In genomic region chr2:65292095-65292378, GRCh38 we compare ENCODE assay signal across 17 cellular contexts.
DNase-seq lines count a peak whose midpoint lies in the region; ATAC-seq, FAIRE-seq and TF ChIP-seq lines count a peak whose summit lies in the region.
"Had no signal": no experiment of that assay in that cellular context is flagged by ENCODE, and none has a peak within 500 bp of the region (broad histone marks: within the 10 kb centered on the region; RNA-seq: fewer than 3 reads in every experiment).

No MANE protein-coding gene starts in this region.

- H3K14ac ChIP-seq in neuronal stem cell (ENCODE audit: low read length) = no peak overlapping the region

- H3K79me2 ChIP-seq in HepG2 (ENCODE audit: insufficient read depth, low read length) = no peaks in the 10 kb centered on the region
- no peaks in the 10 kb centered on the region for H3K79me2 ChIP-seq in hepatocyte

- POLR2A ChIA-PET in HepG2 (lab: Yijun Ruan, JAX) = interaction anchor here (2.3 kb wide), 1 partner anchor 9 kb away, joined by 11 read pairs; no protein-coding TSS in a partner anchor

- H3K27me3 ChIP-seq in HepG2 (ENCODE audit: control insufficient read depth in 1 of 2, insufficient read depth in 2 of 2, low read length in 2 of 2) (no peaks in the 10 kb centered on the region), right lobe of liver (no peaks in the 10 kb centered on the region), hepatocyte (no peaks in the 10 kb centered on the region), neuronal stem cell (ENCODE audit: control insufficient read depth in 3 of 3, insufficient read depth in 3 of 3, low read depth in 1 of 3, low read length in 3 of 3) (no peaks in the 10 kb centered on the region)
- H3K27me3 ChIP-seq: BLaER1 had no signal

- ATAC-seq in HepG2 (peak; percentile 21), right lobe of liver (no peak), HG02973 (IDR thresholded peaks at IDR 0.05; ENCODE audit: unreplicated experiment) (no peak)

- no peak overlapping the region for H4K8ac ChIP-seq in neuronal stem cell (ENCODE audit: low read depth, low read length)

- no peak overlapping the region for H3K4ac ChIP-seq in neuronal stem cell (ENCODE audit: low read length)

- BruUV-seq in HepG2 (replicated peaks; lab: Mats Ljungman, UMichigan) = no TSS peak

- H2BK5ac ChIP-seq in neuronal stem cell (ENCODE audit: low read length) = no peak overlapping the region

- in situ Hi-C loops in HepG2 (cut with HindIII; ENCODE audit: extremely low pct_ligation_motif_present, low pct_unique_long_range_greater_than_20kb) = no loop called here

- no peak overlapping the region for H2AFZ ChIP-seq in HepG2 (ENCODE audit: low read length)
- no peak overlapping the region for H2AFZ ChIP-seq in hepatocyte
- H2AFZ ChIP-seq in neuronal stem cell (ENCODE audit: low read length) = no peak overlapping the region

- H3K18ac ChIP-seq in neuronal stem cell (ENCODE audit: low read length) = no peak overlapping the region

- no peaks in the 10 kb centered on the region for H3K9me2 ChIP-seq in hepatocyte (replicated peaks; ENCODE audit: insufficient read depth)

- H3K27ac ChIP-seq in HepG2 (ENCODE audit: extremely low read length, insufficient read depth, low read length) = no peak overlapping the region
- H3K27ac ChIP-seq in right lobe of liver = no peak overlapping the region
- no peak overlapping the region for H3K27ac ChIP-seq in hepatocyte
- no peak overlapping the region for H3K27ac ChIP-seq in neuronal stem cell (replicated peaks; ENCODE audit: low read length)
- H3K27ac ChIP-seq: A549, BLaER1, SJCRH30 had no signal

- CTCF ChIA-PET in HepG2 (lab: Yijun Ruan, JAX; ENCODE audit: low intra/inter-chr PET ratio, low total read pairs) = no interaction called here

- H3K36me3 ChIP-seq in HepG2 (replicated peaks in 1 of 2; ENCODE audit: control insufficient read depth in 1 of 2, insufficient read depth in 2 of 2, low read length in 2 of 2) = no peaks in the 10 kb centered on the region
- H3K36me3 ChIP-seq in right lobe of liver = no peaks in the 10 kb centered on the region
- H3K36me3 ChIP-seq in hepatocyte (replicated peaks; ENCODE audit: insufficient read depth, low read depth) = no peaks in the 10 kb centered on the region
- H3K36me3 ChIP-seq in neuronal stem cell (replicated peaks in 1 of 2; ENCODE audit: control insufficient read depth in 2 of 2, insufficient read depth in 2 of 2, low read length in 2 of 2) = no peaks in the 10 kb centered on the region
- H3K36me3 ChIP-seq: BLaER1, SJCRH30 had no signal

- peak overlapping the region; percentile 70 for H3K23ac ChIP-seq in neuronal stem cell (ENCODE audit: low read depth, low read length, poor library complexity)

- no peaks in the 10 kb centered on the region for H3K79me1 ChIP-seq in neuronal stem cell (ENCODE audit: low read depth, low read length)

- no peak overlapping the region for H4K91ac ChIP-seq in neuronal stem cell (ENCODE audit: low read depth, low read length, poor library complexity)

- H3K9me3 ChIP-seq in HepG2 (ENCODE audit: low read length) (no peaks in the 10 kb centered on the region), right lobe of liver (no peaks in the 10 kb centered on the region), hepatocyte (ENCODE audit: low read depth) (no peaks in the 10 kb centered on the region), neuronal stem cell (replicated peaks in 1 of 2; ENCODE audit: control insufficient read depth in 2 of 2, insufficient read depth in 1 of 2, low read depth in 1 of 2, low read length in 2 of 2) (no peaks in the 10 kb centered on the region)
- H3K9me3 ChIP-seq: A549, BLaER1, SJCRH30 had no signal

- H2BK120ac ChIP-seq in neuronal stem cell (ENCODE audit: low read depth, low read length) = no peak overlapping the region

- no peak for TF ChIP-seq POLR2A in HepG2 (IDR thresholded peaks at IDR 0.05; ENCODE audit: insufficient read depth in 1 of 2, low read depth in 2 of 2, low read length in 2 of 2)
- TF ChIP-seq POLR2A in right lobe of liver (IDR thresholded peaks at IDR 0.05) = no peak

- no peaks in the 10 kb centered on the region for H4K20me1 ChIP-seq in HepG2 (ENCODE audit: insufficient read depth, low read length)
- H4K20me1 ChIP-seq in hepatocyte (ENCODE audit: insufficient read depth, poor library complexity, severe bottlenecking) = no peaks in the 10 kb centered on the region
- H4K20me1 ChIP-seq: BLaER1 had no signal

- intact Hi-C loops in HepG2 (cut with micrococcal nuclease; ENCODE audit: unreplicated experiment) = no loop called here
- intact Hi-C loops in right lobe of liver (cut with DNase I) = no loop called here

- 0 out of 6 replicates have a peak overlapping the region, but pooled peaks of 1 of the 3 experiments have one; percentile 38 for H3K4me3 ChIP-seq in HepG2 (replicated peaks in 1 of 3; ENCODE audit: insufficient read depth in 1 of 3, low read depth in 2 of 3, low read length in 3 of 3)
- H3K4me3 ChIP-seq in right lobe of liver = no peak overlapping the region
- H3K4me3 ChIP-seq in hepatocyte = no peak overlapping the region
- H3K4me3 ChIP-seq in neuronal stem cell (ENCODE audit: low read length in 2 of 2) = no peak overlapping the region
- H3K4me3 ChIP-seq: A549, BLaER1, SJCRH30 had no signal

- DNase-seq in HepG2 (ENCODE audit: low spot score) = no peak
- DNase-seq in right lobe of liver = no peak
- peak; percentile 37 for DNase-seq in hepatocyte (ENCODE audit: low spot score)
- DNase-seq in neuronal stem cell (ENCODE audit: low spot score) = no peak
- no peak for DNase-seq in NCI-H2081 treated with DMSO at 0.1 percent for 48 hours (lab: John Stamatoyannopoulos, UW)
- no peak for DNase-seq in amygdala (lab: John Stamatoyannopoulos, UW)
- DNase-seq: CD4-positive, alpha-beta memory T cell; DMS153; GOT3; KG1; NCI-H1105 treated with DMSO at 0.1 percent for 48 hours; NCI-H1694; SJCRH30 had no signal

- TF ChIP-seq EP300 in HepG2 (IDR thresholded peaks at IDR 0.05; ENCODE audit: low read depth in 2 of 2, low read length in 2 of 2) (no peak), HepG2 (CRISPR knock-in tag; IDR thresholded peaks at IDR 0.05; ENCODE audit: borderline replicate concordance) (no peak)

- no peak for TF ChIP-seq CTCF in HepG2 (CRISPR knock-in tag; IDR thresholded peaks at IDR 0.05)
- TF ChIP-seq CTCF in right lobe of liver (IDR thresholded peaks at IDR 0.05) = no peak
- no peak for TF ChIP-seq CTCF in hepatocyte (IDR thresholded peaks at IDR 0.05; ENCODE audit: poor library complexity)

- TF ChIP-seq RAD21 in HepG2 (CRISPR knock-in tag; IDR thresholded peaks at IDR 0.05) = no peak

- 51% methylated on average over 3 of the region's 3 CpGs for WGBS in HepG2 (ENCODE audit: low lambda C conversion rate)
- no CpG with 5 or more reads among the region's 3 CpGs for WGBS in right lobe of liver (ENCODE audit: insufficient coverage, low coverage, low lambda C conversion rate, missing lambda C conversion rate)
- 82% methylated on average over 3 of the region's 3 CpGs for WGBS in hepatocyte (ENCODE audit: low lambda C conversion rate, missing lambda C conversion rate)
- WGBS in neuronal stem cell (ENCODE audit: extremely low coverage in 2 of 2, insufficient read length in 2 of 2, insufficient replicate concordance in 1 of 2), 2 donors = no CpG with 5 or more reads among the region's 3 CpGs

- H3K4me1 ChIP-seq in HepG2 (ENCODE audit: insufficient read depth, low read length) (peaks cover 50% of the 10 kb centered on the region), right lobe of liver (no peaks in the 10 kb centered on the region), hepatocyte (ENCODE audit: insufficient read depth) (peaks cover 4% of the 10 kb centered on the region), neuronal stem cell (ENCODE audit: control insufficient read depth in 2 of 2, insufficient read depth in 1 of 2, low read depth in 1 of 2, low read length in 2 of 2) (peaks cover 15 to 25% of the 10 kb centered on the region in 2 donors)
- H3K4me1 ChIP-seq: A549, BLaER1, SJCRH30 had no signal

- FAIRE-seq in HepG2 (lab: Jason Lieb, UNC) = no peak
- FAIRE-seq: A549, GM12891 had no signal

- H2AK5ac ChIP-seq in neuronal stem cell (ENCODE audit: low read depth, low read length) = no peak overlapping the region

- no peak overlapping the region for H2BK15ac ChIP-seq in neuronal stem cell (ENCODE audit: low read length)

- no peak overlapping the region for H2BK12ac ChIP-seq in neuronal stem cell (ENCODE audit: low read length)

- H3K4me2 ChIP-seq in HepG2 (ENCODE audit: low read depth, low read length) = peak overlapping the region; percentile 85
- H3K4me2 ChIP-seq in hepatocyte = no peak overlapping the region
- no peak overlapping the region for H3K4me2 ChIP-seq in neuronal stem cell (ENCODE audit: insufficient read depth, low read length, poor library complexity, severe bottlenecking)
- H3K4me2 ChIP-seq: A549, BLaER1 had no signal

- H3K9ac ChIP-seq in HepG2 (ENCODE audit: insufficient read depth, low read depth, low read length) (no peak overlapping the region), neuronal stem cell (ENCODE audit: low read depth, low read length, poor library complexity) (no peak overlapping the region)
- H3K9ac ChIP-seq: BLaER1 had no signal

TF ChIP-seq in HepG2, 621 proteins besides CTCF, POLR2A, EP300 and RAD21:
- TF ChIP-seq, protein P1, sequence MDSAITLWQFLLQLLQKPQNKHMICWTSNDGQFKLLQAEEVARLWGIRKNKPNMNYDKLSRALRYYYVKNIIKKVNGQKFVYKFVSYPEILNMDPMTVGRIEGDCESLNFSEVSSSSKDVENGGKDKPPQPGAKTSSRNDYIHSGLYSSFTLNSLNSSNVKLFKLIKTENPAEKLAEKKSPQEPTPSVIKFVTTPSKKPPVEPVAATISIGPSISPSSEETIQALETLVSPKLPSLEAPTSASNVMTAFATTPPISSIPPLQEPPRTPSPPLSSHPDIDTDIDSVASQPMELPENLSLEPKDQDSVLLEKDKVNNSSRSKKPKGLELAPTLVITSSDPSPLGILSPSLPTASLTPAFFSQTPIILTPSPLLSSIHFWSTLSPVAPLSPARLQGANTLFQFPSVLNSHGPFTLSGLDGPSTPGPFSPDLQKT (CRISPR knock-in tag; IDR thresholded peaks at IDR 0.05; ENCODE audit: borderline replicate concordance) = no peak
- TF ChIP-seq ZBTB38 (CRISPR knock-in tag; IDR thresholded peaks at IDR 0.05) = 0 out of 2 replicates have a peak, but pooled peaks have one; percentile 4
